Comparison of ENCODE assay signal across 26 cellular contexts in genomic region chr7:6650086-6650485, GRCh38. TPM values are rescaled to one million over a fixed set of nuclear protein-coding genes. Genes with fewer than 3 reads are reported as not detected.
DNase-seq lines count a peak whose midpoint lies in the region; ATAC-seq and TF ChIP-seq lines count a peak whose summit lies in the region.
"Had no signal": no experiment of that assay in that cellular context is flagged by ENCODE, and none has a peak within 500 bp of the region (broad histone marks: within the 10 kb centered on the region; RNA-seq: fewer than 3 reads in every experiment).

No MANE protein-coding gene starts in this region.

- H3K4me1 ChIP-seq in mucosa of descending colon (ENCODE audit: low read depth) (no peaks in the 10 kb centered on the region), suprapubic skin (no peaks in the 10 kb centered on the region)
- H3K4me1 ChIP-seq: A549, Caco-2, SJSA1 had no signal

- TF ChIP-seq CTCF in chondrocyte (IDR thresholded peaks at IDR 0.05) (no peak), mucosa of descending colon (IDR thresholded peaks at IDR 0.05) (no peak), suprapubic skin (IDR thresholded peaks at IDR 0.05) (no peak)

- TF ChIP-seq POLR2A in suprapubic skin (IDR thresholded peaks at IDR 0.05): no peak

- TF ChIP-seq EP300 in suprapubic skin (IDR thresholded peaks at IDR 0.05): no peak

- 96% methylated on average over 10 of the region's 10 CpGs for WGBS in suprapubic skin

- H3K9me3 ChIP-seq in mucosa of descending colon: peaks cover 2% of the 10 kb centered on the region
- no peaks in the 10 kb centered on the region for H3K9me3 ChIP-seq in suprapubic skin
- H3K9me3 ChIP-seq: Caco-2 had no signal

- H3K27ac ChIP-seq in suprapubic skin: no peak overlapping the region
- H3K27ac ChIP-seq: A549, SJSA1 had no signal

- H3K9me3 Mint-ChIP-seq in chondrocyte (ENCODE audit: low read depth): no peaks in the 10 kb centered on the region
- H3K9me3 Mint-ChIP-seq: CD8-positive, alpha-beta T cell had no signal

- H3K27me3 Mint-ChIP-seq in chondrocyte (ENCODE audit: low read depth): no peaks in the 10 kb centered on the region

- peaks cover 14% of the 10 kb centered on the region for H3K36me3 Mint-ChIP-seq in chondrocyte (ENCODE audit: low read depth)

- no peaks in the 10 kb centered on the region for H3K27me3 ChIP-seq in suprapubic skin
- H3K27me3 ChIP-seq: SJSA1 had no signal

- no peaks in the 10 kb centered on the region for H3K4me1 Mint-ChIP-seq in chondrocyte (ENCODE audit: low read depth)

- peak; percentile 18 for DNase-seq in D341Med (ENCODE audit: low spot score)
- DNase-seq in chondrocyte (ENCODE audit: low spot score): peak; percentile 75
- peak in 2 of 3 donors; percentile 15 to 16 for DNase-seq in mucosa of descending colon
- DNase-seq in suprapubic skin (ENCODE audit: low spot score in 2 of 2): peak; percentile 32 to 69
- no peak for DNase-seq in NCI-H2171 treated with DMSO at 0.1 percent for 48 hours (lab: John Stamatoyannopoulos, UW)
- DNase-seq in NCI-H1092 treated with DMSO at 0.1 percent for 48 hours (lab: John Stamatoyannopoulos, UW): no peak
- DNase-seq: AML-193; C1 segment of cervical spinal cord; Caco-2; CD8-positive, alpha-beta T cell; DND-41; Karpas-422; NCI-H1105 treated with DMSO at 0.1 percent for 48 hours; NCI-H146; NCI-H1930; NCI-H2107; NCI-H446; NCI-H526; NCI-H82; NK-92 treated with Interleukin-12 subunit alpha and Interleukin-12 subunit beta, amount 100 ng/mL, for 24 hours; PC-3 had no signal

- no peak overlapping the region for H3K27ac Mint-ChIP-seq in chondrocyte (ENCODE audit: unreplicated experiment)

- ATAC-seq in mucosa of descending colon (no peak), GM21825 (IDR thresholded peaks at IDR 0.05; ENCODE audit: unreplicated experiment) (no peak)
- ATAC-seq: A549; CD8-positive, alpha-beta T cell; HepG2; PC-3; Right ventricle myocardium inferior had no signal

- no peak overlapping the region for H3K4me3 ChIP-seq in mucosa of descending colon
- no peak overlapping the region for H3K4me3 ChIP-seq in suprapubic skin
- H3K4me3 ChIP-seq: A549, SJSA1 had no signal

- intact Hi-C loops in mucosa of descending colon (cut with DNase I, micrococcal nuclease): no loop called here

- peaks cover 4% of the 10 kb centered on the region for H3K36me3 ChIP-seq in mucosa of descending colon (ENCODE audit: low read depth)
- peaks cover 97% of the 10 kb centered on the region for H3K36me3 ChIP-seq in suprapubic skin

- no peak overlapping the region for H3K4me3 Mint-ChIP-seq in chondrocyte (ENCODE audit: unreplicated experiment)
- H3K4me3 Mint-ChIP-seq: CD8-positive, alpha-beta T cell had no signal

RNA-seq across cellular contexts. Expression of gene ZNF316, which starts 13.0 kb away (rescaled TPM):
- total RNA-seq in chondrocyte (26.0 to 32.5 TPM (median 28.9 TPM) in 3 replicates), mucosa of descending colon (10 to 100 TPM; 22.3 to 40.9 (median 24.1) TPM), suprapubic skin (10 to 100 TPM; 20.8 to 58.6 (median 30.6) TPM)

RNA-seq across cellular contexts. Expression of gene ZNF853, which starts 34.7 kb away (rescaled TPM):
- total RNA-seq in chondrocyte (13.4 to 16.2 TPM (median 15.1 TPM) in 3 replicates), mucosa of descending colon (10 to 100 TPM in 1 of 3 donors, 1 to 10 TPM in 1, under 1 TPM in 1; 0.84 to 19.9 (median 1.4) TPM), suprapubic skin (1 to 10 TPM; 1.6 to 4.6 (median 3.7) TPM)

RNA-seq across cellular contexts. Expression of gene ZNF12, which starts 56.7 kb away (rescaled TPM):
- 16.0 to 18.1 TPM (median 17.5 TPM) in 3 replicates for total RNA-seq in chondrocyte
- total RNA-seq in mucosa of descending colon: 10 to 100 TPM; 17.7 to 27.7 (median 26.1) TPM
- total RNA-seq in suprapubic skin: 10 to 100 TPM; 17.9 to 33.0 (median 19.0) TPM

Comparison
In these comparisons a context has a peak if more than half of its experiments do, and no peak if none do; other contexts are left out.
1. DNase-seq: peak in D341Med (single experiment), chondrocyte (single experiment), mucosa of descending colon (2 of 3) and suprapubic skin (2 of 2); none in NCI-H2171 treated with DMSO at 0.1 percent for 48 hours (single experiment) and NCI-H1092 treated with DMSO at 0.1 percent for 48 hours (single experiment).